8 cellular contexts compared by ENCODE assay signal in the genomic region with DNA sequence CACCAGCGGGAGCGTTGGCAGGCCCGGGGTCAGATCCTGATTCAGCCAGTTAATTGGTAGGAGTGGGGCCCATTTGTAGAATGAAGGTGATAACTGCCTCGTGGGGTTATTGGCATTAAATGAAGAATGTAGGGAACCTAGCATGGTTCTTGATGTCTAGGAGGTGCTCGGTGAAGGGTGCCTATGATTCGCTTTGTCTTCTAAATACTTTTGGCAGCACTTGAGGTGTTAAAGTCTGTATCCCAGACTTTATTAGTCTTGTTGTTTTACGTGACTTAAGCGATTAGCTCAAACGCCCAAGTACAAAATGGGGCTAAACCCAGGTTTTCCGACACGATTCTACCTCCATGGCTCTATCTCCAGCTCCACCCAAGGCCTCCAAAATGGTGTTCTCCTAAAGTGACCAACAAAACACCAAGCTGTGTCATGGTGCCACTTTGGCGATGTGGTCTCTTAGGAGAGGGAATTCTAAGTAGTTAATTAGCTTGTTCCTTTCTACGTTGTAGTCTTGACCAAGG. TPM values are rescaled to one million over a fixed set of nuclear protein-coding genes. Genes with fewer than 3 reads are reported as not detected.
DNase-seq lines count a peak whose midpoint lies in the region; ATAC-seq and TF ChIP-seq lines count a peak whose summit lies in the region.

No MANE protein-coding gene starts in this region.

- H3K27me3 ChIP-seq in body of pancreas = no peaks in the 10 kb centered on the region
- no peaks in the 10 kb centered on the region for H3K27me3 ChIP-seq in lung (ENCODE audit: control insufficient read depth, insufficient read depth)

- H3K27ac ChIP-seq in body of pancreas = peak overlapping the region; percentile 96 to 99 (median 96)
- H3K27ac ChIP-seq in lung (ENCODE audit: low read depth in 1 of 2, low read length in 1 of 2) = peak overlapping the region; percentile 98 to 99

- ATAC-seq in body of pancreas (no peak), lung (ENCODE audit: insufficient read depth, low FRiP score) (no peak), HG03196 (IDR thresholded peaks at IDR 0.05; ENCODE audit: unreplicated experiment) (no peak)

- H3K9me3 ChIP-seq in body of pancreas (no peaks in the 10 kb centered on the region), lung (ENCODE audit: control insufficient read depth in 2 of 2, insufficient read depth in 1 of 2, low read length in 1 of 2) (no peaks in the 10 kb centered on the region)

- H3K4me3 ChIP-seq in body of pancreas (peak overlapping the region; percentile 10 to 11), lung (peak overlapping the region; percentile 75)

- TF ChIP-seq POLR2A in body of pancreas (IDR thresholded peaks at IDR 0.05) = no peak

- peaks cover 5% of the 10 kb centered on the region for H3K36me3 Mint-ChIP-seq in activated naive CD4-positive, alpha-beta T cell treated with anti-CD3 and anti-CD28 coated beads, Interleukin-2, amount 50 U/mL, for 24 hours
- H3K36me3 Mint-ChIP-seq in type B pancreatic cell = peaks cover 11% of the 10 kb centered on the region

- H3K27me3 Mint-ChIP-seq in activated naive CD4-positive, alpha-beta T cell treated with anti-CD3 and anti-CD28 coated beads, Interleukin-2, amount 50 U/mL, for 24 hours = no peaks in the 10 kb centered on the region
- no peaks in the 10 kb centered on the region for H3K27me3 Mint-ChIP-seq in type B pancreatic cell

- H3K4me1 Mint-ChIP-seq in activated naive CD4-positive, alpha-beta T cell treated with anti-CD3 and anti-CD28 coated beads, Interleukin-2, amount 50 U/mL, for 24 hours = peaks cover 29% of the 10 kb centered on the region
- peaks cover 21% of the 10 kb centered on the region for H3K4me1 Mint-ChIP-seq in type B pancreatic cell (ENCODE audit: unreplicated experiment)

- peak overlapping the region; percentile 88 for H3K27ac Mint-ChIP-seq in activated naive CD4-positive, alpha-beta T cell treated with anti-CD3 and anti-CD28 coated beads, Interleukin-2, amount 50 U/mL, for 24 hours
- peak overlapping the region; percentile 94 for H3K27ac Mint-ChIP-seq in type B pancreatic cell

- peaks cover 23% of the 10 kb centered on the region for H3K4me1 ChIP-seq in body of pancreas
- H3K4me1 ChIP-seq in lung (ENCODE audit: control insufficient read depth in 2 of 2, insufficient read depth in 2 of 2, low read length in 2 of 2) = peaks cover 2 to 5% of the 10 kb centered on the region in 2 donors

- no peak for DNase-seq in activated naive CD4-positive, alpha-beta T cell treated with anti-CD3 and anti-CD28 coated beads, Interleukin-2, amount 50 U/mL, for 16 hours
- no peak for DNase-seq in body of pancreas
- no peak for DNase-seq in lung (ENCODE audit: low spot score)
- DNase-seq in type B pancreatic cell (ENCODE audit: extremely low spot score, unreplicated experiment) = no peak
- DNase-seq in stimulated activated naive CD4-positive, alpha-beta T cell treated with Interleukin-2 at 50 U/mL for 16 hours (lab: John Stamatoyannopoulos, UW) = no peak
- no peak for DNase-seq in HuH-7 (ENCODE audit: low spot score)

- H3K36me3 ChIP-seq in body of pancreas (replicated peaks in 1 of 2; ENCODE audit: insufficient read depth in 1 of 2, low read depth in 2 of 2) = no peaks in the 10 kb centered on the region
- peaks cover 0 to 5% of the 10 kb centered on the region in 2 donors for H3K36me3 ChIP-seq in lung (ENCODE audit: control insufficient read depth in 2 of 2, insufficient read depth in 2 of 2, low read length in 2 of 2)

- 37 to 42% methylated on average over 12 to 13 of the region's 13 CpGs for WGBS in body of pancreas, 2 donors
- WGBS in lung, 2 donors = 49 to 59% methylated on average over 13 of the region's 13 CpGs

- TF ChIP-seq CTCF in body of pancreas (IDR thresholded peaks at IDR 0.05) (no peak), lung (IDR thresholded peaks at IDR 0.05; ENCODE audit: control extremely low read depth, extremely low read depth) (no peak), type B pancreatic cell (conservative IDR thresholded peaks at IDR 0.05) (no peak)

- no peaks in the 10 kb centered on the region for H3K9me3 Mint-ChIP-seq in activated naive CD4-positive, alpha-beta T cell treated with anti-CD3 and anti-CD28 coated beads, Interleukin-2, amount 50 U/mL, for 24 hours
- peaks cover 3% of the 10 kb centered on the region for H3K9me3 Mint-ChIP-seq in type B pancreatic cell

- intact Hi-C loops in body of pancreas (cut with DNase I) = no loop called here

- peak overlapping the region; percentile 73 for H3K4me3 Mint-ChIP-seq in activated naive CD4-positive, alpha-beta T cell treated with anti-CD3 and anti-CD28 coated beads, Interleukin-2, amount 50 U/mL, for 24 hours
- H3K4me3 Mint-ChIP-seq in type B pancreatic cell = peak overlapping the region; percentile 90

RNA-seq across cellular contexts. Expression of a gene that starts 1.0 kb away (rescaled TPM):
- 10 to 100 TPM; 46.4 to 73.5 TPM for total RNA-seq in body of pancreas
- 100 to 1,000 TPM; 149 to 190 TPM for total RNA-seq in lung
- 10 to 100 TPM; 34.4 to 48.6 TPM for polyA plus RNA-seq in lung
- total RNA-seq in type B pancreatic cell (ENCODE audit: low replicate concordance) = 77.3 and 109 TPM in 2 replicates
